ENCODE assay signal across 8 cellular contexts in genomic region chr19:6108721-6109633, GRCh38. TPM values are rescaled to one million over a fixed set of nuclear protein-coding genes. Genes with fewer than 3 reads are reported as not detected.
DNase-seq lines count a peak whose midpoint lies in the region; TF ChIP-seq lines count a peak whose summit lies in the region.

No MANE protein-coding gene starts in this region.

- no peak for TF ChIP-seq POLR2A in lower leg skin (IDR thresholded peaks at IDR 0.05)

- H3K27ac ChIP-seq in BLaER1: no peak overlapping the region

- peaks cover 17% of the 10 kb centered on the region for H3K4me1 ChIP-seq in BLaER1

- no peaks in the 10 kb centered on the region for H3K36me3 ChIP-seq in BLaER1

- 0 out of 2 replicates have a peak overlapping the region, but pooled peaks have one; percentile 25 for H3K9ac ChIP-seq in BLaER1

- TF ChIP-seq CTCF in lower leg skin (IDR thresholded peaks at IDR 0.05): no peak

- intact Hi-C loops in lower leg skin (cut with DNase I; ENCODE audit: low total_unique reads): no loop called here

- H4K20me1 ChIP-seq in BLaER1: peaks cover 20% of the 10 kb centered on the region

- H3K4me3 ChIP-seq in BLaER1: peak overlapping the region; percentile 73
- peak overlapping the region; percentile 21 for H3K4me3 ChIP-seq in lower leg skin (ENCODE audit: low read depth, poor library complexity, severe bottlenecking)

- H3K27me3 ChIP-seq in BLaER1: peaks cover 33% of the 10 kb centered on the region

- peak overlapping the region; percentile 99 for H3K4me2 ChIP-seq in BLaER1

- no peaks in the 10 kb centered on the region for H3K9me3 ChIP-seq in BLaER1

- peak; percentile 59 for DNase-seq in LHCN-M2 (ENCODE audit: low read depth)
- DNase-seq in activated CD4-positive, alpha-beta T cell treated with anti-CD3 and anti-CD28 coated beads for 4 hours: peak; percentile 81 to 82
- DNase-seq in dermis microvascular lymphatic vessel endothelial cell (ENCODE audit: low read depth in 2 of 2): peak; percentile 49 to 83
- peak; percentile 59 to 93 for DNase-seq in lower leg skin (ENCODE audit: low spot score in 2 of 2)
- peak in 2 of 3 experiments; percentile 23 to 54 for DNase-seq in stimulated activated CD4-positive, alpha-beta T cell treated with anti-CD3 and anti-CD28 coated beads, TNF-alpha, amount 100 ng/mL, for 24 hours (ENCODE audit: low read depth in 3 of 3)
- DNase-seq in NCI-H187 (lab: John Stamatoyannopoulos, UW): no peak
- no peak for DNase-seq in GM19238 (ENCODE audit: insufficient read length, low spot score)

- 0 to 1% methylated on average over 47 of the region's 47 CpGs for WGBS in lower leg skin, 2 donors

RNA-seq across cellular contexts. Expression of gene RFX2, which starts 1.3 kb away (rescaled TPM):
- total RNA-seq in LHCN-M2 (2014; rRNA removed) (4.1 and 5.7 TPM in 2 replicates), dermis microvascular lymphatic vessel endothelial cell (1.3 and 5.7 TPM in 2 replicates), lower leg skin (10 to 100 TPM; 19.6 to 28.7 (median 25.8) TPM)
- polyA plus RNA-seq in LHCN-M2 (2012): 4.9 TPM

RNA-seq across cellular contexts. Expression of gene ACSBG2, which starts 26.5 kb away (rescaled TPM):
- total RNA-seq in LHCN-M2 (2014; rRNA removed): not detected in 2 replicates
- polyA plus RNA-seq in LHCN-M2 (2012): not detected
- not detected in 2 replicates for total RNA-seq in dermis microvascular lymphatic vessel endothelial cell
- not detected for total RNA-seq in lower leg skin

Comparison
In these comparisons a context has a peak if more than half of its experiments do, and no peak if none do; other contexts are left out.
1. DNase-seq: peak in LHCN-M2 (single experiment), activated CD4-positive, alpha-beta T cell treated with anti-CD3 and anti-CD28 coated beads for 4 hours (2 of 2), dermis microvascular lymphatic vessel endothelial cell (2 of 2), lower leg skin (2 of 2) and stimulated activated CD4-positive, alpha-beta T cell treated with anti-CD3 and anti-CD28 coated beads, TNF-alpha, amount 100 ng/mL, for 24 hours (2 of 3); none in NCI-H187 (0 of 2) and GM19238 (single experiment).